Comparison of ENCODE assay signal across 9 cellular contexts in genomic region chr11:100632970-100633452, GRCh38. TPM values are rescaled to one million over a fixed set of nuclear protein-coding genes. Genes with fewer than 3 reads are reported as not detected.
DNase-seq lines count a peak whose midpoint lies in the region; ATAC-seq, FAIRE-seq and TF ChIP-seq lines count a peak whose summit lies in the region.
"Had no signal": no experiment of that assay in that cellular context is flagged by ENCODE, and none has a peak within 500 bp of the region (broad histone marks: within the 10 kb centered on the region; RNA-seq: fewer than 3 reads in every experiment).

No MANE protein-coding gene starts in this region.

- TF ChIP-seq POLR2A in adrenal gland (IDR thresholded peaks at IDR 0.05) (no peak), esophagus muscularis mucosa (IDR thresholded peaks at IDR 0.05; ENCODE audit: low read depth) (no peak), vagina (IDR thresholded peaks at IDR 0.05) (no peak)

- H3K27me3 ChIP-seq in adrenal gland (no peaks in the 10 kb centered on the region), small intestine (ENCODE audit: control insufficient read depth in 2 of 2, insufficient read depth in 2 of 2, low read length in 2 of 2) (no peaks in the 10 kb centered on the region), esophagus muscularis mucosa (no peaks in the 10 kb centered on the region), vagina (no peaks in the 10 kb centered on the region)
- no peaks in the 10 kb centered on the region for H3K27me3 ChIP-seq in effector memory CD4-positive, alpha-beta T cell (replicated peaks; ENCODE audit: control insufficient read depth, insufficient read depth, low read length, poor library complexity, severe bottlenecking)

- H3K4me1 ChIP-seq in HEK293 (ENCODE audit: control insufficient read depth, insufficient read depth, low read length): no peaks in the 10 kb centered on the region
- peaks cover 0 to 11% of the 10 kb centered on the region in 2 donors for H3K4me1 ChIP-seq in adrenal gland (replicated peaks in 1 of 2)
- peaks cover 4 to 5% of the 10 kb centered on the region in 2 donors for H3K4me1 ChIP-seq in small intestine (ENCODE audit: control insufficient read depth in 2 of 2, insufficient read depth in 1 of 2, low read depth in 1 of 2, low read length in 1 of 2)
- no peaks in the 10 kb centered on the region for H3K4me1 ChIP-seq in effector memory CD4-positive, alpha-beta T cell (ENCODE audit: control insufficient read depth, insufficient read depth, low read length, poor library complexity, severe bottlenecking)
- peaks cover 17 to 22% (median 21%) of the 10 kb centered on the region in 4 donors for H3K4me1 ChIP-seq in esophagus muscularis mucosa
- peaks cover 7% of the 10 kb centered on the region for H3K4me1 ChIP-seq in vagina

- H3K27ac ChIP-seq in HEK293 (ENCODE audit: extremely low read depth, low read depth, low read length): no peak overlapping the region; the same call in 1 of the 2 replicates
- peak overlapping the region in 2 of 5 donors; percentile 59 to 70 for H3K27ac ChIP-seq in adrenal gland
- peak overlapping the region; percentile 24 to 44 for H3K27ac ChIP-seq in small intestine (ENCODE audit: low read depth in 1 of 2, low read length in 1 of 2)
- no peak overlapping the region for H3K27ac ChIP-seq in effector memory CD4-positive, alpha-beta T cell (ENCODE audit: insufficient read depth, low read length, poor library complexity, severe bottlenecking)
- no peak overlapping the region for H3K27ac ChIP-seq in esophagus muscularis mucosa (replicated peaks in 1 of 4)
- H3K27ac ChIP-seq in vagina: no peak overlapping the region

- POLR2A ChIA-PET in HEK293 (lab: Yijun Ruan, JAX): no interaction called here

- H3K4me3 ChIP-seq in HEK293 (ENCODE audit: low read depth, low read length): no peak overlapping the region
- peak overlapping the region in 1 of 4 donors; percentile 2 for H3K4me3 ChIP-seq in adrenal gland
- H3K4me3 ChIP-seq in small intestine (ENCODE audit: low read depth in 1 of 2, low read length in 2 of 2): no peak overlapping the region
- H3K4me3 ChIP-seq in effector memory CD4-positive, alpha-beta T cell (ENCODE audit: insufficient read depth, low read depth, low read length, poor library complexity, severe bottlenecking): no peak overlapping the region
- no peak overlapping the region for H3K4me3 ChIP-seq in esophagus muscularis mucosa
- no peak overlapping the region for H3K4me3 ChIP-seq in vagina

- WGBS in adrenal gland, 4 donors: 4 to 20% (median 15%) methylated on average over 4 to 5 of the region's 5 CpGs
- 10 to 26% (median 20%) methylated on average over 5 of the region's 5 CpGs for WGBS in small intestine, 3 donors
- 18% methylated on average over 5 of the region's 5 CpGs for WGBS in esophagus muscularis mucosa

- TF ChIP-seq EP300 in esophagus muscularis mucosa (IDR thresholded peaks at IDR 0.05): no peak

- intact Hi-C loops in adrenal gland (cut with DNase I) (no loop called here), left ventricle myocardium superior (cut with micrococcal nuclease) (no loop called here), esophagus muscularis mucosa (cut with DNase I) (no loop called here), vagina (cut with DNase I) (no loop called here)

- TF ChIP-seq CTCF in HEK293 (tag by site-specific recombination; IDR thresholded peaks at IDR 0.05): no peak
- no peak for TF ChIP-seq CTCF in adrenal gland (IDR thresholded peaks at IDR 0.05)
- TF ChIP-seq CTCF in esophagus muscularis mucosa (IDR thresholded peaks at IDR 0.05): no peak
- TF ChIP-seq CTCF in vagina (IDR thresholded peaks at IDR 0.05): no peak

- FAIRE-seq in small intestine (lab: Jason Lieb, UNC): no peak

- H3K9me3 ChIP-seq in HEK293 (ENCODE audit: control insufficient read depth, insufficient read depth, low read depth, low read length) (no peaks in the 10 kb centered on the region), adrenal gland (replicated peaks in 1 of 3) (no peaks in the 10 kb centered on the region), small intestine (ENCODE audit: control insufficient read depth, low read depth) (no peaks in the 10 kb centered on the region), esophagus muscularis mucosa (no peaks in the 10 kb centered on the region), vagina (no peaks in the 10 kb centered on the region)
- no peaks in the 10 kb centered on the region for H3K9me3 ChIP-seq in effector memory CD4-positive, alpha-beta T cell (ENCODE audit: control insufficient read depth, low read length)

- CTCF ChIA-PET in HEK293 (lab: Yijun Ruan, JAX): interaction anchor here (1.5 kb wide), 1 partner anchor 56 kb away, joined by 6 read pairs; no protein-coding TSS in a partner anchor

- H3K36me3 ChIP-seq in HEK293 (ENCODE audit: control insufficient read depth in 2 of 2, insufficient read depth in 1 of 2, low read length in 2 of 2) (no peaks in the 10 kb centered on the region), adrenal gland (replicated peaks in 1 of 2) (no peaks in the 10 kb centered on the region), small intestine (ENCODE audit: control insufficient read depth in 2 of 2, insufficient read depth in 2 of 2, low read length in 2 of 2) (no peaks in the 10 kb centered on the region), esophagus muscularis mucosa (no peaks in the 10 kb centered on the region), vagina (no peaks in the 10 kb centered on the region)
- H3K36me3 ChIP-seq in effector memory CD4-positive, alpha-beta T cell (ENCODE audit: control insufficient read depth, insufficient read depth, low read length): no peaks in the 10 kb centered on the region

- peak; percentile 96 for ATAC-seq in left ventricle myocardium superior

- DNase-seq in adrenal gland (peak; percentile 45 to 85 (median 62)), left ventricle myocardium superior (peak; percentile 74), small intestine (peak; percentile 92), esophagus muscularis mucosa (ENCODE audit: extremely low spot score) (no peak), GM03348 (ENCODE audit: low spot score) (no peak), vagina (ENCODE audit: extremely low spot score in 2 of 2) (no peak)
- no peak for DNase-seq in effector memory CD4-positive, alpha-beta T cell
- DNase-seq: activated T-cell treated with anti-CD3 and anti-CD28 coated beads, Interleukin-2, amount 50 U/mL, for 24 hours had no signal

TF ChIP-seq in HEK293, 187 proteins besides CTCF, POLR2A, EP300 and RAD21:
- TF ChIP-seq SP7 (tag by site-specific recombination; IDR thresholded peaks at IDR 0.05) (peak; percentile 54; the same call in 1 of the 2 replicates), ZNF132 (tag by site-specific recombination; IDR thresholded peaks at IDR 0.05; ENCODE audit: borderline replicate concordance) (no peak), ZNF221 (tag by site-specific recombination; IDR thresholded peaks at IDR 0.05; ENCODE audit: borderline replicate concordance) (no peak), SETDB1 (IDR thresholded peaks at IDR 0.05; ENCODE audit: insufficient read length, low read length) (peak; percentile 28), ZBTB17 (tag by site-specific recombination; IDR thresholded peaks at IDR 0.05) (0 out of 2 replicates have a peak, but pooled peaks have one; percentile 14), TRIM28 (IDR thresholded peaks at IDR 0.05; ENCODE audit: borderline replicate concordance, low read length) (peak; percentile 34; the same call in 1 of the 2 replicates)

RNA-seq across cellular contexts. Expression of gene ARHGAP42, which starts 54.1 kb away (rescaled TPM):
- total RNA-seq in adrenal gland (10 to 100 TPM in 6 of 8 donors, 1 to 10 TPM in 2; 6.8 to 23.2 (median 12.4) TPM), left ventricle myocardium superior (5.7 TPM), esophagus muscularis mucosa (10 to 100 TPM in 2 of 4 donors, 1 to 10 TPM in 2; 5.1 to 10.6 (median 8.0) TPM), vagina (5.9 TPM)
- polyA plus RNA-seq in adrenal gland (1 to 10 TPM; 2.5 to 6.7 (median 3.0) TPM), small intestine (10 to 100 TPM in 2 of 3 donors, 1 to 10 TPM in 1; 4.3 to 17.0 (median 14.3) TPM)

Comparison
In these comparisons a context has a peak if more than half of its experiments do, and no peak if none do; other contexts are left out.
1. H3K27ac ChIP-seq: peak in small intestine (2 of 2); none in HEK293 (single experiment), effector memory CD4-positive, alpha-beta T cell (single experiment), esophagus muscularis mucosa (0 of 4) and vagina (single experiment).
2. DNase-seq: peak in adrenal gland (7 of 7), left ventricle myocardium superior (single experiment) and small intestine (single experiment); none in effector memory CD4-positive, alpha-beta T cell (0 of 3), esophagus muscularis mucosa (single experiment), GM03348 (single experiment) and vagina (0 of 2).